Comparison of ENCODE assay signal across 13 cellular contexts in the genomic region with DNA sequence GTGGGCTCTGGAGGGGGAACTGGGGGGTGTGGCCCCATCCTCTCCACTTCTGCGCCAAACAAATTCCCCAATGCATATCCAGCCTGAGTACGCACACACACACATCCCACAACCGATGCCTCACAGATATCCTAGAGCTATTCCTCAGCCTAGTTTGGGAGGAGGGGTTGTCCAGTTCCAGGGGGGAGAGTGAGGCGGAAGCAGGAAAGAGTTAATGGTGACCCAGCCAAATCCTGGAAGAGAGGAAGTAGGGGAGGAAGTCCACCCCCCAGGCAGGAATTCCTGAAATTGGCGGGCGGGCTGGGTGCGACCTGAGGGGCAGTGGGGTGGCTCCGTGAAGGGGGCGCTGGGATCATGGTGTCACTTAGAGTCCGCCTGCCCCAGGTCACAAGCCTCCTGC. TPM values are rescaled to one million over a fixed set of nuclear protein-coding genes. Genes with fewer than 3 reads are reported as not detected.
A peak's percentile ranks its signal among the peaks of the same experiment; 100 is the strongest.
DNase-seq lines count a peak whose midpoint lies in the region; ATAC-seq, FAIRE-seq and TF ChIP-seq lines count a peak whose summit lies in the region.
"Had no signal": no experiment of that assay in that cellular context is flagged by ENCODE, and none has a peak within 500 bp of the region (broad histone marks: within the 10 kb centered on the region; RNA-seq: fewer than 3 reads in every experiment).

No MANE protein-coding gene starts in this region.

- H3K36me3 ChIP-seq in K562 (ENCODE audit: control insufficient read depth, insufficient read depth, low read length) (no peaks in the 10 kb centered on the region), spleen (no peaks in the 10 kb centered on the region)
- H3K36me3 ChIP-seq: BLaER1 treated with 17β-estradiol and CSF1 and Interleukin-3, amounts not matched to agents 10 nM and 100 nM had no signal

- in situ Hi-C loops in GM13977 (cut with MboI; ENCODE audit: low pct_unique_long_range_greater_than_20kb, low sequenced_read_pairs, unreplicated experiment) = no loop called here
- in situ Hi-C loops in K562 (cut with MboI) = no loop called here

- DNase-seq in GM13977 (ENCODE audit: low spot score) (peak; percentile 21), K562 (ENCODE audit: extremely low read depth in 1 of 4, low spot score in 3 of 4) (no peak), right cardiac atrium (no peak), spleen (no peak), DMS153 (lab: John Stamatoyannopoulos, UW) (no peak), NOMO-1 treated with dmso at 0.1 percent for 144 hours (lab: John Stamatoyannopoulos, UW; ENCODE audit: unreplicated experiment) (no peak)
- DNase-seq: activated naive CD4-positive, alpha-beta T cell treated with anti-CD3 and anti-CD28 coated beads, Interleukin-2, amount 50 U/mL, for 16 hours; GDM1; T1000 had no signal

- H3K9me3 ChIP-seq in K562 (replicated peaks; ENCODE audit: control insufficient read depth, insufficient read depth, low read depth, low read length) = no peaks in the 10 kb centered on the region
- no peaks in the 10 kb centered on the region for H3K9me3 ChIP-seq in right cardiac atrium (ENCODE audit: control insufficient read depth, low read length)
- no peaks in the 10 kb centered on the region for H3K9me3 ChIP-seq in spleen
- H3K9me3 ChIP-seq: BLaER1 treated with 17β-estradiol and CSF1 and Interleukin-3, amounts not matched to agents 10 nM and 100 nM had no signal

- H3K4me2 ChIP-seq in K562 (ENCODE audit: insufficient read depth, low read length) = no peak overlapping the region

- H2AFZ ChIP-seq in K562 (ENCODE audit: low read depth, low read length) = no peak overlapping the region

- no peak for TF ChIP-seq RAD21 in K562 (CRISPR knock-in tag; conservative IDR thresholded peaks at IDR 0.05 in 1 of 2, IDR thresholded peaks at IDR 0.05 in 1 of 2)

- H3K79me2 ChIP-seq in K562 (ENCODE audit: control insufficient read depth, insufficient read depth, low read length) = no peaks in the 10 kb centered on the region

- no peak for TF ChIP-seq CTCF in GM13977 (IDR thresholded peaks at IDR 0.05; ENCODE audit: extremely low read depth, insufficient read depth, missing control alignments)
- no peak for TF ChIP-seq CTCF in K562 (IDR thresholded peaks at IDR 0.05 in 2 of 3, conservative IDR thresholded peaks at IDR 0.05 in 1 of 3; ENCODE audit: insufficient read depth in 2 of 3, low read depth in 1 of 3, low read length in 3 of 3)
- no peak for TF ChIP-seq CTCF in spleen (IDR thresholded peaks at IDR 0.05 in 8 of 11, conservative IDR thresholded peaks at IDR 0.05 in 3 of 11)

- no peaks in the 10 kb centered on the region for H3K9me1 ChIP-seq in K562 (ENCODE audit: control insufficient read depth, insufficient read depth, low read length)

- no TSS peak for BruUV-seq in K562 (replicated peaks; lab: Mats Ljungman, UMichigan)

- H3K4me3 ChIP-seq in K562 = no peak overlapping the region
- H3K4me3 ChIP-seq in right cardiac atrium (ENCODE audit: low read length) = peak overlapping the region; percentile 42
- peak overlapping the region in 6 of 8 donors; percentile 27 to 64 (median 35) for H3K4me3 ChIP-seq in spleen
- H3K4me3 ChIP-seq: BLaER1 treated with 17β-estradiol and CSF1 and Interleukin-3, amounts not matched to agents 10 nM and 100 nM had no signal

- ATAC-seq in K562 (no peak), right cardiac atrium (peak; percentile 35 to 54), GM21529 (IDR thresholded peaks at IDR 0.05; ENCODE audit: unreplicated experiment) (no peak), GM21717 (IDR thresholded peaks at IDR 0.05; ENCODE audit: unreplicated experiment) (no peak)

- CTCF ChIA-PET in K562 (lab: Yijun Ruan, JAX; ENCODE audit: low intra/inter-chr PET ratio) = no interaction called here

- H3K27me3 ChIP-seq in K562 (ENCODE audit: control insufficient read depth in 2 of 2, insufficient read depth in 2 of 2, low read length in 2 of 2) = peaks cover 41 to 50% of the 10 kb centered on the region in 2 experiments
- H3K27me3 ChIP-seq in right cardiac atrium (ENCODE audit: control insufficient read depth, insufficient read depth) = no peaks in the 10 kb centered on the region
- peaks cover 7 to 83% (median 44%) of the 10 kb centered on the region in 7 donors for H3K27me3 ChIP-seq in spleen (replicated peaks in 1 of 7)

- H3K4me1 ChIP-seq in K562 (replicated peaks in 1 of 2; ENCODE audit: control insufficient read depth in 2 of 2, insufficient read depth in 2 of 2, low read length in 2 of 2) (peaks cover 3 to 15% of the 10 kb centered on the region in 2 experiments; a peak in 3 of 5 replicates), right cardiac atrium (ENCODE audit: control insufficient read depth, insufficient read depth, low read length) (peaks cover 3% of the 10 kb centered on the region), spleen (peaks cover 6 to 65% (median 47%) of the 10 kb centered on the region in 6 donors)

- 3% methylated on average over 5 of the region's 10 CpGs for WGBS in K562 (ENCODE audit: insufficient coverage, low coverage, missing lambda C conversion rate)
- 8% methylated on average over 10 of the region's 10 CpGs for WGBS in right cardiac atrium
- 24 to 27% (median 26%) methylated on average over 10 of the region's 10 CpGs for WGBS in spleen, 5 donors

- no peak for FAIRE-seq in K562 (lab: Jason Lieb, UNC)

- intact Hi-C loops in K562 (cut with micrococcal nuclease) (no loop called here), right cardiac atrium (cut with DNase I) (no loop called here), spleen (cut with DNase I; ENCODE audit: low total_unique reads) (no loop called here)

- H3K27ac ChIP-seq in K562 (ENCODE audit: extremely low read depth, low read depth, low read length) (no peak overlapping the region), right cardiac atrium (ENCODE audit: low read length) (peak overlapping the region; percentile 65), spleen (peak overlapping the region in 4 of 8 donors; percentile 9 to 75 (median 40))
- H3K27ac ChIP-seq: BLaER1 treated with 17β-estradiol and CSF1 and Interleukin-3, amounts not matched to agents 10 nM and 100 nM had no signal

- TF ChIP-seq EP300 in K562 (IDR thresholded peaks at IDR 0.05; ENCODE audit: low read length) = no peak

- H3K9ac ChIP-seq in K562 (ENCODE audit: insufficient read depth in 1 of 2, low read depth in 2 of 2, low read length in 2 of 2) = 0 out of 4 replicates have a peak overlapping the region, but pooled peaks of 1 of the 2 experiments have one; percentile 26
- H3K9ac ChIP-seq: BLaER1 treated with 17β-estradiol and CSF1 and Interleukin-3, amounts not matched to agents 10 nM and 100 nM had no signal

- TF ChIP-seq POLR2A in K562 (conservative IDR thresholded peaks at IDR 0.05) = no peak
- TF ChIP-seq POLR2A in spleen (IDR thresholded peaks at IDR 0.05) = no peak

- POLR2A ChIA-PET in K562 (lab: Yijun Ruan, JAX) = interaction anchor here (0.6 to 1.7 kb wide), 2 partner anchors 13 to 122 kb away, joined by 3 to 4 read pairs; no protein-coding TSS in a partner anchor

- 0 out of 2 replicates have a peak, but pooled peaks cover 3% of the 10 kb centered on the region for H4K20me1 ChIP-seq in K562 (replicated peaks; ENCODE audit: control insufficient read depth, insufficient read depth, low read length)

RNA-seq across cellular contexts. Expression of a gene that starts 0.9 kb away (rescaled TPM):
- total RNA-seq in K562 (2011; cell fraction: chromatin; rRNA removed; ENCODE audit: low replicate concordance) = 0.12 TPM in 2 replicates
- not detected in 2 replicates for total RNA-seq in K562 (2011; cell fraction: nucleolus; rRNA removed)
- total RNA-seq in K562 (2011; cell fraction: nucleoplasm; rRNA removed) = not detected in 2 replicates
- total RNA-seq in K562 (2014; rRNA removed) = not detected in 2 replicates
- total RNA-seq in K562 (2014; rRNA removed; fragmentation: Illumina TruSeq; extraction: Trizol) = not detected in 2 replicates
- total RNA-seq in K562 (2015; rRNA removed; fragmentation: Illumina TruSeq; extraction: Trizol) = not detected in 2 replicates
- total RNA-seq in K562 (2021) = 0.07 and 0.09 TPM in 2 replicates
- polyA plus RNA-seq in K562 (2011; rRNA removed) = 0.03 TPM in 1 of 2 replicates, not detected in the other
- 0.03 TPM in 1 of 2 replicates, not detected in the other for polyA plus RNA-seq in K562 (2011; cell fraction: cytosol; rRNA removed)
- polyA plus RNA-seq in K562 (2011; cell fraction: nucleus; rRNA removed) = 0.06 TPM in 2 replicates
- 0.16 and 0.21 TPM in 2 replicates for polyA plus RNA-seq in K562 (2012)
- polyA plus RNA-seq in K562 (2014; fragmentation: Illumina TruSeq; extraction: Trizol) = 0.04 and 0.12 TPM in 2 replicates
- polyA plus RNA-seq in K562 (2014; fragmentation: Nextera tagmentation; extraction: Ambion mirVana) = not detected
- 0.03 TPM in 1 of 2 replicates, not detected in the other for polyA plus RNA-seq in K562 (2014; rRNA removed)
- polyA minus RNA-seq in K562 (2011; rRNA and poly(A)+ RNA removed) = not detected in 2 replicates
- not detected in 2 replicates for polyA minus RNA-seq in K562 (2011; cell fraction: cytosol; rRNA and poly(A)+ RNA removed)
- polyA minus RNA-seq in K562 (2011; cell fraction: nucleus; rRNA and poly(A)+ RNA removed) = 0.13 TPM in 1 of 2 replicates, not detected in the other
- 10 to 100 TPM in 1 of 4 donors, 1 to 10 TPM in 3; 3.7 to 11.3 (median 4.7) TPM for total RNA-seq in right cardiac atrium
- 7.7 TPM for polyA plus RNA-seq in right cardiac atrium
- total RNA-seq in spleen = 1 to 10 TPM; 2.6 to 5.6 (median 4.2) TPM
- 1 to 10 TPM in 2 of 3 donors, under 1 TPM in 1; 0.33 to 2.1 (median 1.2) TPM for polyA plus RNA-seq in spleen
- total RNA-seq: RPMI7951 had no signal

RNA-seq across cellular contexts. Expression of a gene that starts 16.5 kb away (rescaled TPM):
- total RNA-seq in K562 (2011; cell fraction: chromatin; rRNA removed; ENCODE audit: low replicate concordance) = 15.8 and 30.8 TPM in 2 replicates
- total RNA-seq in K562 (2011; cell fraction: nucleolus; rRNA removed) = 9.5 TPM in 2 replicates
- total RNA-seq in K562 (2011; cell fraction: nucleoplasm; rRNA removed) = 10.4 and 11.7 TPM in 2 replicates
- total RNA-seq in K562 (2014; rRNA removed) (5.5 and 7.7 TPM in 2 replicates), K562 (2014; rRNA removed; fragmentation: Illumina TruSeq; extraction: Trizol) (8.4 and 9.0 TPM in 2 replicates), K562 (2015; rRNA removed; fragmentation: Illumina TruSeq; extraction: Trizol) (12.2 and 12.9 TPM in 2 replicates), K562 (2021) (16.8 and 18.8 TPM in 2 replicates), right cardiac atrium (10 to 100 TPM; 20.7 to 27.6 (median 24.1) TPM), spleen (10 to 100 TPM; 13.6 to 18.4 (median 16.7) TPM)
- polyA plus RNA-seq in K562 (2011; rRNA removed) (14.2 and 16.4 TPM in 2 replicates), K562 (2014; fragmentation: Illumina TruSeq; extraction: Trizol) (10.6 and 12.6 TPM in 2 replicates), K562 (2014; fragmentation: Nextera tagmentation; extraction: Ambion mirVana) (1 to 10 TPM; 1.4 to 2.1 TPM), K562 (2014; rRNA removed) (7.0 and 9.3 TPM in 2 replicates), right cardiac atrium (17.5 TPM), spleen (1 to 10 TPM; 2.8 to 7.7 (median 3.0) TPM)
- 23.7 and 30.7 TPM in 2 replicates for polyA plus RNA-seq in K562 (2011; cell fraction: cytosol; rRNA removed)
- polyA plus RNA-seq in K562 (2011; cell fraction: nucleus; rRNA removed) = 6.1 and 6.4 TPM in 2 replicates
- polyA plus RNA-seq in K562 (2012) = 10.3 and 11.1 TPM in 2 replicates
- polyA minus RNA-seq in K562 (2011; rRNA and poly(A)+ RNA removed) = 11.1 and 13.0 TPM in 2 replicates
- 7.8 and 9.7 TPM in 2 replicates for polyA minus RNA-seq in K562 (2011; cell fraction: cytosol; rRNA and poly(A)+ RNA removed)
- 2.0 and 2.2 TPM in 2 replicates for polyA minus RNA-seq in K562 (2011; cell fraction: nucleus; rRNA and poly(A)+ RNA removed)

RNA-seq across cellular contexts. Expression of a gene that starts 38.1 kb away (rescaled TPM):
- total RNA-seq in K562 (2011; cell fraction: chromatin; rRNA removed; ENCODE audit: low replicate concordance) = 111 and 247 TPM in 2 replicates
- total RNA-seq in K562 (2011; cell fraction: nucleolus; rRNA removed) = 153 and 167 TPM in 2 replicates
- total RNA-seq in K562 (2011; cell fraction: nucleoplasm; rRNA removed) = 116 and 121 TPM in 2 replicates
- total RNA-seq in K562 (2014; rRNA removed) (38.8 and 45.0 TPM in 2 replicates), K562 (2014; rRNA removed; fragmentation: Illumina TruSeq; extraction: Trizol) (13.0 and 16.7 TPM in 2 replicates), K562 (2015; rRNA removed; fragmentation: Illumina TruSeq; extraction: Trizol) (19.6 and 21.6 TPM in 2 replicates), K562 (2021) (56.3 and 69.6 TPM in 2 replicates), right cardiac atrium (10 to 100 TPM; 25.2 to 37.9 (median 33.7) TPM), spleen (10 to 100 TPM; 30.8 to 60.6 (median 50.6) TPM)
- polyA plus RNA-seq in K562 (2011; rRNA removed) (24.8 and 42.3 TPM in 2 replicates), K562 (2014; fragmentation: Illumina TruSeq; extraction: Trizol) (30.7 and 40.9 TPM in 2 replicates), K562 (2014; fragmentation: Nextera tagmentation; extraction: Ambion mirVana) (1 to 10 TPM; 2.6 to 2.7 TPM), K562 (2014; rRNA removed) (50.9 and 53.9 TPM in 2 replicates), right cardiac atrium (19.0 TPM), spleen (10 to 100 TPM; 27.1 to 39.9 (median 34.8) TPM)
- 33.6 and 35.3 TPM in 2 replicates for polyA plus RNA-seq in K562 (2011; cell fraction: cytosol; rRNA removed)
- 183 and 277 TPM in 2 replicates for polyA plus RNA-seq in K562 (2011; cell fraction: nucleus; rRNA removed)
- 52.0 and 83.3 TPM in 2 replicates for polyA plus RNA-seq in K562 (2012)
- 17.6 and 20.1 TPM in 2 replicates for polyA minus RNA-seq in K562 (2011; rRNA and poly(A)+ RNA removed)
- polyA minus RNA-seq in K562 (2011; cell fraction: cytosol; rRNA and poly(A)+ RNA removed) = 23.7 and 26.5 TPM in 2 replicates
- 41.0 and 43.9 TPM in 2 replicates for polyA minus RNA-seq in K562 (2011; cell fraction: nucleus; rRNA and poly(A)+ RNA removed)

Comparison
In these comparisons a context has a peak if more than half of its experiments do, and no peak if none do; other contexts are left out.
1. ATAC-seq: peak in right cardiac atrium (2 of 2); none in K562 (single experiment), GM21529 (single experiment) and GM21717 (single experiment).